In the genomic region with DNA sequence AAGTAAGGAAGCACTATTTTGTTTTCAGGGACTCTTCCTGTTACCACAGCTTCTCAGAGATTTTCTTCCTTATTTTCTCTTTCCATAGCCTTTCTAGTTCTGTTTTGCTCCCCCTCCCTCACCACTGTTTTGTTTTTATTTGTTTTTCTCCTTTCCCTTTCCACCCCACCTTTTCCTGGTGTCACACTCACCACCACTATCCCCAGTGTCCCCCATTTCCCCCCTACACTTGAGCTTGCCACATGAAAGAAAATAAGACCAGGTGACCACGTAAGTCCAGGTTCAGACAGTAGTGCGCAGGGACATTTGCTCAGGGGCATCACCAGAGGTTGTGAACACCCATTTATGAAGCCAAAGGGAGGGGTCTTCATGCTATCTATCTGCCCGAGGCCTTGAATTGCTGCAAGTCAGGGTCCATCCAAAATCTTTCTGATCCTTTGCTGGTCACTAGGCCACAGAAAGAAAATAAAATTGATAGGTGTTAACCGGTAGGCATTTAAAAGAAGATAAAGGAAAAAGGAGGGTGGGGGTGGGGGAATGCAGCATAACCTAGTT, we compare ENCODE assay signal across 10 cellular contexts. TPM values are rescaled to one million over a fixed set of nuclear protein-coding genes. Genes with fewer than 3 reads are reported as not detected.
DNase-seq lines count a peak whose midpoint lies in the region; ATAC-seq and TF ChIP-seq lines count a peak whose summit lies in the region.
"Had no signal": no experiment of that assay in that cellular context is flagged by ENCODE, and none has a peak within 500 bp of the region (broad histone marks: within the 10 kb centered on the region; RNA-seq: fewer than 3 reads in every experiment).

No MANE protein-coding gene starts in this region.

- no peak overlapping the region for H2AFZ ChIP-seq in DND-41 (ENCODE audit: low read depth, low read length)

- peaks cover 9% of the 10 kb centered on the region for H3K36me3 Mint-ChIP-seq in activated CD4-positive, alpha-beta memory T cell treated with anti-CD3 and anti-CD28 coated beads, Interleukin-2, amount 10 ng/mL, durations not matched to agents 7 days and 5 days (ENCODE audit: low read depth)
- peaks cover 0 to 17% (median 0%) of the 10 kb centered on the region in 5 donors for H3K36me3 Mint-ChIP-seq in naive thymus-derived CD4-positive, alpha-beta T cell

- no peaks in the 10 kb centered on the region for H3K9me3 ChIP-seq in DND-41 (ENCODE audit: insufficient read depth, low read length, severe bottlenecking)
- H3K9me3 ChIP-seq in naive thymus-derived CD4-positive, alpha-beta T cell (ENCODE audit: control insufficient read depth in 2 of 3, low read length in 3 of 3) = no peaks in the 10 kb centered on the region

- no peak overlapping the region for H3K27ac ChIP-seq in DND-41 (ENCODE audit: low read length)
- H3K27ac ChIP-seq in naive thymus-derived CD4-positive, alpha-beta T cell (ENCODE audit: low read depth, low read length) = no peak overlapping the region
- no peak overlapping the region for H3K27ac ChIP-seq in RWPE1

- no peak overlapping the region for H3K9ac ChIP-seq in DND-41 (ENCODE audit: low read depth, low read length)

- H3K9me3 Mint-ChIP-seq in activated CD4-positive, alpha-beta memory T cell treated with anti-CD3 and anti-CD28 coated beads, Interleukin-2, amount 10 ng/mL, durations not matched to agents 7 days and 5 days = peaks cover 12% of the 10 kb centered on the region
- peaks cover 0 to 9% (median 2%) of the 10 kb centered on the region in 11 donors for H3K9me3 Mint-ChIP-seq in naive thymus-derived CD4-positive, alpha-beta T cell

- no peak for ATAC-seq in DND-41 (ENCODE audit: insufficient read depth, low read depth)
- ATAC-seq in naive thymus-derived CD4-positive, alpha-beta T cell = no peak
- no peak for ATAC-seq in HG03565 (IDR thresholded peaks at IDR 0.05; ENCODE audit: unreplicated experiment)
- ATAC-seq in GM21447 (IDR thresholded peaks at IDR 0.05; ENCODE audit: unreplicated experiment) = no peak
- ATAC-seq: Panc1 had no signal

- DNase-seq in DND-41 = no peak
- DNase-seq in activated CD4-positive, alpha-beta memory T cell treated with anti-CD3 and anti-CD28 coated beads, Interleukin-2, amount 10 ng/mL, durations not matched to agents 7 days and 5 days = no peak
- DNase-seq in naive thymus-derived CD4-positive, alpha-beta T cell = no peak
- no peak for DNase-seq in RWPE1 (ENCODE audit: low spot score)
- DNase-seq: H7, hippocampal formation had no signal

- H3K4me1 Mint-ChIP-seq in activated CD4-positive, alpha-beta memory T cell treated with anti-CD3 and anti-CD28 coated beads, Interleukin-2, amount 10 ng/mL, durations not matched to agents 7 days and 5 days = peaks cover 68% of the 10 kb centered on the region
- H3K4me1 Mint-ChIP-seq in naive thymus-derived CD4-positive, alpha-beta T cell = peaks cover 50 to 62% (median 56%) of the 10 kb centered on the region in 7 donors

- H3K4me2 ChIP-seq in DND-41 (ENCODE audit: insufficient read depth, low read length) = peak overlapping the region; percentile 95; the same call in 1 of the 2 replicates

- H3K27ac Mint-ChIP-seq in activated CD4-positive, alpha-beta memory T cell treated with anti-CD3 and anti-CD28 coated beads, Interleukin-2, amount 10 ng/mL, durations not matched to agents 7 days and 5 days = no peak overlapping the region
- H3K27ac Mint-ChIP-seq in naive thymus-derived CD4-positive, alpha-beta T cell = peak overlapping the region; percentile 43 to 99 (median 95)

- peaks cover 34% of the 10 kb centered on the region for H3K79me2 ChIP-seq in DND-41 (ENCODE audit: insufficient read depth, low read length)

- no peaks in the 10 kb centered on the region for H3K27me3 ChIP-seq in DND-41 (ENCODE audit: insufficient read depth, low read length, poor library complexity)
- no peaks in the 10 kb centered on the region for H3K27me3 ChIP-seq in naive thymus-derived CD4-positive, alpha-beta T cell (ENCODE audit: control insufficient read depth in 2 of 2, insufficient read depth in 2 of 2, low read length in 2 of 2)

- no peak for TF ChIP-seq CTCF in DND-41 (IDR thresholded peaks at IDR 0.05; ENCODE audit: borderline replicate concordance, extremely low read depth, low read length, poor library complexity, severe bottlenecking)
- no peak for TF ChIP-seq CTCF in RWPE1 (conservative IDR thresholded peaks at IDR 0.05; ENCODE audit: low read depth)

- H3K4me3 ChIP-seq in DND-41 (ENCODE audit: low read depth in 1 of 2, low read length in 2 of 2) = no peak overlapping the region
- H3K4me3 ChIP-seq in naive thymus-derived CD4-positive, alpha-beta T cell (ENCODE audit: low read length) = no peak overlapping the region

- CTCF ChIA-PET in activated CD4-positive, alpha-beta memory T cell treated with anti-CD3 and anti-CD28 coated beads, Interleukin-2, amount 10 ng/mL, durations not matched to agents 7 days and 5 days (lab: Charles Lee) = interaction anchor here (1.4 kb wide), 1 partner anchor 14 kb away, joined by 3 read pairs; no protein-coding TSS in a partner anchor
- CTCF ChIA-PET in naive thymus-derived CD4-positive, alpha-beta T cell (lab: Charles Lee) = interaction anchor here (1.0 to 1.1 kb wide), 2 partner anchors 33 to 224 kb away, joined by 3 read pairs; no protein-coding TSS in a partner anchor
- CTCF ChIA-PET in RWPE1 (lab: Yijun Ruan, JAX) = interaction anchor here (0.7 kb wide), 1 partner anchor 191 kb away, joined by 4 read pairs; no protein-coding TSS in a partner anchor

- peak overlapping the region; percentile 96 for H3K4me3 Mint-ChIP-seq in activated CD4-positive, alpha-beta memory T cell treated with anti-CD3 and anti-CD28 coated beads, Interleukin-2, amount 10 ng/mL, durations not matched to agents 7 days and 5 days
- H3K4me3 Mint-ChIP-seq in naive thymus-derived CD4-positive, alpha-beta T cell = peak overlapping the region; percentile 38 to 98 (median 92)

- H3K27me3 Mint-ChIP-seq in activated CD4-positive, alpha-beta memory T cell treated with anti-CD3 and anti-CD28 coated beads, Interleukin-2, amount 10 ng/mL, durations not matched to agents 7 days and 5 days = no peaks in the 10 kb centered on the region
- no peaks in the 10 kb centered on the region for H3K27me3 Mint-ChIP-seq in naive thymus-derived CD4-positive, alpha-beta T cell

- intact Hi-C loops in naive thymus-derived CD4-positive, alpha-beta T cell (cut with micrococcal nuclease) = loop anchor here in 1 of 2 donors (5.0 kb wide), 1 partner anchor 637 kb away; no protein-coding TSS in a partner anchor

- H3K4me1 ChIP-seq in DND-41 (ENCODE audit: insufficient read depth, low read length) = peaks cover 40% of the 10 kb centered on the region
- H3K4me1 ChIP-seq in naive thymus-derived CD4-positive, alpha-beta T cell (ENCODE audit: control insufficient read depth in 2 of 2, insufficient read depth in 2 of 2, low read length in 2 of 2) = peaks cover 40 to 45% of the 10 kb centered on the region in 2 donors

- POLR2A ChIA-PET in activated CD4-positive, alpha-beta memory T cell treated with anti-CD3 and anti-CD28 coated beads, Interleukin-2, amount 10 ng/mL, durations not matched to agents 7 days and 5 days (lab: Charles Lee) = interaction anchor here (1.0 to 3.7 kb wide), 2 partner anchors 19 to 212 kb away, joined by 3 to 29 read pairs; no protein-coding TSS in a partner anchor
- POLR2A ChIA-PET in naive thymus-derived CD4-positive, alpha-beta T cell (lab: Charles Lee) = interaction anchor here (0.9 to 1.4 kb wide), 2 partner anchors 12 to 226 kb away, joined by 3 read pairs; no protein-coding TSS in a partner anchor
- POLR2A ChIA-PET in RWPE1 (lab: Yijun Ruan, JAX; ENCODE audit: low non-redundant PET) = no interaction called here

- H4K20me1 ChIP-seq in DND-41 (ENCODE audit: insufficient read depth, low read length) = peaks cover 14% of the 10 kb centered on the region; the same call in 1 of the 2 replicates

- H3K36me3 ChIP-seq in DND-41 (ENCODE audit: insufficient read depth, low read length) = no peaks in the 10 kb centered on the region; the same call in 1 of the 2 replicates
- peaks cover 0 to 8% (median 0%) of the 10 kb centered on the region in 3 experiments for H3K36me3 ChIP-seq in naive thymus-derived CD4-positive, alpha-beta T cell (ENCODE audit: control insufficient read depth in 2 of 3, insufficient read depth in 3 of 3, low read length in 3 of 3)

- TF ChIP-seq POLR2A in GM15510 (IDR thresholded peaks at IDR 0.05; ENCODE audit: borderline replicate concordance, extremely low read depth, insufficient read length) = peak; percentile 27

RNA-seq across cellular contexts. Expression of gene RFTN1, which starts 1.4 kb away (rescaled TPM):
- 10 to 100 TPM; 74.9 to 75.1 TPM for total RNA-seq in activated CD4-positive, alpha-beta memory T cell treated with anti-CD3 and anti-CD28 coated beads, Interleukin-2, amount 10 ng/mL, durations not matched to agents 7 days and 5 days
- 10 to 100 TPM; 51.1 to 68.8 (median 61.5) TPM for total RNA-seq in naive thymus-derived CD4-positive, alpha-beta T cell
- 10 to 100 TPM; 44.8 to 53.2 TPM for polyA plus RNA-seq in naive thymus-derived CD4-positive, alpha-beta T cell
